1 cellular context compared by ENCODE assay signal in genomic region chr7:137934176-137934826, GRCh38.
TF ChIP-seq lines count a peak whose summit lies in the region.

No MANE protein-coding gene starts in this region.

TF ChIP-seq in K562, 482 proteins besides CTCF, POLR2A, EP300 and RAD21 (continued from another document and continues in another):
- TF ChIP-seq ZNF518B (CRISPR knock-in tag; IDR thresholded peaks at IDR 0.05), result no peak
- TF ChIP-seq BHLHE40 (IDR thresholded peaks at IDR 0.05; ENCODE audit: low read length), result 0 out of 2 replicates have a peak, but pooled peaks have one; percentile 22
- no peak for TF ChIP-seq MCM2 (IDR thresholded peaks at IDR 0.05; ENCODE audit: low read depth)
- TF ChIP-seq TSC22D4 (tag; IDR thresholded peaks at IDR 0.05), result no peak
- no peak for TF ChIP-seq RHOXF2B (CRISPR knock-in tag; conservative IDR thresholded peaks at IDR 0.05)
- TF ChIP-seq MGA (IDR thresholded peaks at IDR 0.05), result peak; percentile 45; the same call in 1 of the 2 replicates
- TF ChIP-seq, protein P1, sequence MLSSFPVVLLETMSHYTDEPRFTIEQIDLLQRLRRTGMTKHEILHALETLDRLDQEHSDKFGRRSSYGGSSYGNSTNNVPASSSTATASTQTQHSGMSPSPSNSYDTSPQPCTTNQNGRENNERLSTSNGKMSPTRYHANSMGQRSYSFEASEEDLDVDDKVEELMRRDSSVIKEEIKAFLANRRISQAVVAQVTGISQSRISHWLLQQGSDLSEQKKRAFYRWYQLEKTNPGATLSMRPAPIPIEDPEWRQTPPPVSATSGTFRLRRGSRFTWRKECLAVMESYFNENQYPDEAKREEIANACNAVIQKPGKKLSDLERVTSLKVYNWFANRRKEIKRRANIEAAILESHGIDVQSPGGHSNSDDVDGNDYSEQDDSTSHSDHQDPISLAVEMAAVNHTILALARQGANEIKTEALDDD (IDR thresholded peaks at IDR 0.05), result 0 out of 2 replicates have a peak, but pooled peaks have one; percentile 45
- no peak for TF ChIP-seq ZFPM2 (CRISPR knock-in tag; IDR thresholded peaks at IDR 0.05)
- no peak for TF ChIP-seq SETDB1 (IDR thresholded peaks at IDR 0.05; ENCODE audit: low read length)
- TF ChIP-seq, protein P2, sequence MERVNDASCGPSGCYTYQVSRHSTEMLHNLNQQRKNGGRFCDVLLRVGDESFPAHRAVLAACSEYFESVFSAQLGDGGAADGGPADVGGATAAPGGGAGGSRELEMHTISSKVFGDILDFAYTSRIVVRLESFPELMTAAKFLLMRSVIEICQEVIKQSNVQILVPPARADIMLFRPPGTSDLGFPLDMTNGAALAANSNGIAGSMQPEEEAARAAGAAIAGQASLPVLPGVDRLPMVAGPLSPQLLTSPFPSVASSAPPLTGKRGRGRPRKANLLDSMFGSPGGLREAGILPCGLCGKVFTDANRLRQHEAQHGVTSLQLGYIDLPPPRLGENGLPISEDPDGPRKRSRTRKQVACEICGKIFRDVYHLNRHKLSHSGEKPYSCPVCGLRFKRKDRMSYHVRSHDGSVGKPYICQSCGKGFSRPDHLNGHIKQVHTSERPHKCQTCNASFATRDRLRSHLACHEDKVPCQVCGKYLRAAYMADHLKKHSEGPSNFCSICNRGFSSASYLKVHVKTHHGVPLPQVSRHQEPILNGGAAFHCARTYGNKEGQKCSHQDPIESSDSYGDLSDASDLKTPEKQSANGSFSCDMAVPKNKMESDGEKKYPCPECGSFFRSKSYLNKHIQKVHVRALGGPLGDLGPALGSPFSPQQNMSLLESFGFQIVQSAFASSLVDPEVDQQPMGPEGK (CRISPR knock-in tag; IDR thresholded peaks at IDR 0.05; ENCODE audit: borderline replicate concordance), result no peak
- no peak for TF ChIP-seq ZNF311 (CRISPR knock-in tag; IDR thresholded peaks at IDR 0.05)
- TF ChIP-seq ZNF695 (CRISPR knock-in tag; IDR thresholded peaks at IDR 0.05), result no peak
- no peak for TF ChIP-seq SUPT5H (IDR thresholded peaks at IDR 0.05)
- TF ChIP-seq MAFF (IDR thresholded peaks at IDR 0.05; ENCODE audit: low read length), result no peak
- TF ChIP-seq HDAC3 (IDR thresholded peaks at IDR 0.05; ENCODE audit: borderline replicate concordance, partially characterized antibody), result no peak
- no peak for TF ChIP-seq CREB1 (IDR thresholded peaks at IDR 0.05)
- no peak for TF ChIP-seq CREB1 (CRISPR knock-in tag; IDR thresholded peaks at IDR 0.05)
- TF ChIP-seq HIVEP1 (CRISPR knock-in tag; IDR thresholded peaks at IDR 0.05), result no peak
- TF ChIP-seq TARDBP (IDR thresholded peaks at IDR 0.05), result no peak
- TF ChIP-seq CCNT2 (IDR thresholded peaks at IDR 0.05; ENCODE audit: borderline replicate concordance, extremely low read depth, insufficient read length, low read depth, low read length), result no peak
- no peak for TF ChIP-seq ZNF217 (CRISPR knock-in tag; IDR thresholded peaks at IDR 0.05)
- no peak for TF ChIP-seq ZNF121 (CRISPR knock-in tag; conservative IDR thresholded peaks at IDR 0.05)
- TF ChIP-seq YY1 (IDR thresholded peaks at IDR 0.05; ENCODE audit: borderline replicate concordance in 1 of 3, control insufficient read depth in 1 of 3, extremely low read depth in 1 of 3, insufficient read depth in 3 of 3, insufficient read length in 1 of 3, insufficient replicate concordance in 2 of 3, low read depth in 1 of 3, low read length in 2 of 3), result no peak
- TF ChIP-seq RFX7 (CRISPR knock-in tag; IDR thresholded peaks at IDR 0.05), result no peak
- TF ChIP-seq CSDE1 (IDR thresholded peaks at IDR 0.05), result no peak
- TF ChIP-seq EHMT2 (IDR thresholded peaks at IDR 0.05), result no peak
- TF ChIP-seq BRD4 (IDR thresholded peaks at IDR 0.05), result no peak
- no peak for TF ChIP-seq HNRNPUL1 (IDR thresholded peaks at IDR 0.05; ENCODE audit: low read length)
- TF ChIP-seq GTF3C2 (IDR thresholded peaks at IDR 0.05; ENCODE audit: borderline replicate concordance, extremely low read depth, insufficient read length), result no peak
- no peak for TF ChIP-seq MYNN (IDR thresholded peaks at IDR 0.05)
- TF ChIP-seq MYNN (CRISPR knock-in tag; IDR thresholded peaks at IDR 0.05), result no peak
- TF ChIP-seq ARID3B (CRISPR knock-in tag; IDR thresholded peaks at IDR 0.05; ENCODE audit: borderline replicate concordance), result no peak
- 0 out of 4 replicates have a peak, but pooled peaks of 1 of the 2 experiments have one; percentile 22 for TF ChIP-seq ZNF639 (CRISPR knock-in tag; conservative IDR thresholded peaks at IDR 0.05 in 1 of 2, IDR thresholded peaks at IDR 0.05 in 1 of 2)
